Comparison of ENCODE assay signal across 1 cellular context in genomic region chr11:106956887-106957505, GRCh38.
TF ChIP-seq lines count a peak whose summit lies in the region.

No MANE protein-coding gene starts in this region.

TF ChIP-seq in GM23338, 12 proteins besides CTCF, POLR2A, EP300 and RAD21 (continued from another document):
- TF ChIP-seq REST (IDR thresholded peaks at IDR 0.05; ENCODE audit: unreplicated experiment): no peak
- TF ChIP-seq POLR2AphosphoS5 (IDR thresholded peaks at IDR 0.05; ENCODE audit: low read depth): no peak
- TF ChIP-seq ZNF331 (CRISPR knock-in tag; IDR thresholded peaks at IDR 0.05; ENCODE audit: low read depth): no peak
- no peak for TF ChIP-seq ETS1 (IDR thresholded peaks at IDR 0.05)
- no peak for TF ChIP-seq JUNB (IDR thresholded peaks at IDR 0.05; ENCODE audit: unreplicated experiment)
- no peak for TF ChIP-seq ZNF114 (CRISPR knock-in tag; IDR thresholded peaks at IDR 0.05)
- no peak for TF ChIP-seq ZNF462 (CRISPR knock-in tag; IDR thresholded peaks at IDR 0.05)
- no peak for TF ChIP-seq EZH2phosphoT487 (IDR thresholded peaks at IDR 0.05; ENCODE audit: unreplicated experiment)
- TF ChIP-seq STAT1 (IDR thresholded peaks at IDR 0.05; ENCODE audit: unreplicated experiment): no peak
- no peak for TF ChIP-seq NANOG (IDR thresholded peaks at IDR 0.05; ENCODE audit: borderline replicate concordance)
TF ChIP-seq in GM23338: peak in this region for 0.
